1 cellular context compared by ENCODE assay signal in genomic region chr11:1513326-1514296, GRCh38.
TF ChIP-seq lines count a peak whose summit lies in the region.

No MANE protein-coding gene starts in this region.

TF ChIP-seq in GM23338, 12 proteins besides CTCF, POLR2A, EP300 and RAD21 (continued from another document):
- TF ChIP-seq REST (IDR thresholded peaks at IDR 0.05; ENCODE audit: unreplicated experiment), result no peak
- TF ChIP-seq, protein P1, sequence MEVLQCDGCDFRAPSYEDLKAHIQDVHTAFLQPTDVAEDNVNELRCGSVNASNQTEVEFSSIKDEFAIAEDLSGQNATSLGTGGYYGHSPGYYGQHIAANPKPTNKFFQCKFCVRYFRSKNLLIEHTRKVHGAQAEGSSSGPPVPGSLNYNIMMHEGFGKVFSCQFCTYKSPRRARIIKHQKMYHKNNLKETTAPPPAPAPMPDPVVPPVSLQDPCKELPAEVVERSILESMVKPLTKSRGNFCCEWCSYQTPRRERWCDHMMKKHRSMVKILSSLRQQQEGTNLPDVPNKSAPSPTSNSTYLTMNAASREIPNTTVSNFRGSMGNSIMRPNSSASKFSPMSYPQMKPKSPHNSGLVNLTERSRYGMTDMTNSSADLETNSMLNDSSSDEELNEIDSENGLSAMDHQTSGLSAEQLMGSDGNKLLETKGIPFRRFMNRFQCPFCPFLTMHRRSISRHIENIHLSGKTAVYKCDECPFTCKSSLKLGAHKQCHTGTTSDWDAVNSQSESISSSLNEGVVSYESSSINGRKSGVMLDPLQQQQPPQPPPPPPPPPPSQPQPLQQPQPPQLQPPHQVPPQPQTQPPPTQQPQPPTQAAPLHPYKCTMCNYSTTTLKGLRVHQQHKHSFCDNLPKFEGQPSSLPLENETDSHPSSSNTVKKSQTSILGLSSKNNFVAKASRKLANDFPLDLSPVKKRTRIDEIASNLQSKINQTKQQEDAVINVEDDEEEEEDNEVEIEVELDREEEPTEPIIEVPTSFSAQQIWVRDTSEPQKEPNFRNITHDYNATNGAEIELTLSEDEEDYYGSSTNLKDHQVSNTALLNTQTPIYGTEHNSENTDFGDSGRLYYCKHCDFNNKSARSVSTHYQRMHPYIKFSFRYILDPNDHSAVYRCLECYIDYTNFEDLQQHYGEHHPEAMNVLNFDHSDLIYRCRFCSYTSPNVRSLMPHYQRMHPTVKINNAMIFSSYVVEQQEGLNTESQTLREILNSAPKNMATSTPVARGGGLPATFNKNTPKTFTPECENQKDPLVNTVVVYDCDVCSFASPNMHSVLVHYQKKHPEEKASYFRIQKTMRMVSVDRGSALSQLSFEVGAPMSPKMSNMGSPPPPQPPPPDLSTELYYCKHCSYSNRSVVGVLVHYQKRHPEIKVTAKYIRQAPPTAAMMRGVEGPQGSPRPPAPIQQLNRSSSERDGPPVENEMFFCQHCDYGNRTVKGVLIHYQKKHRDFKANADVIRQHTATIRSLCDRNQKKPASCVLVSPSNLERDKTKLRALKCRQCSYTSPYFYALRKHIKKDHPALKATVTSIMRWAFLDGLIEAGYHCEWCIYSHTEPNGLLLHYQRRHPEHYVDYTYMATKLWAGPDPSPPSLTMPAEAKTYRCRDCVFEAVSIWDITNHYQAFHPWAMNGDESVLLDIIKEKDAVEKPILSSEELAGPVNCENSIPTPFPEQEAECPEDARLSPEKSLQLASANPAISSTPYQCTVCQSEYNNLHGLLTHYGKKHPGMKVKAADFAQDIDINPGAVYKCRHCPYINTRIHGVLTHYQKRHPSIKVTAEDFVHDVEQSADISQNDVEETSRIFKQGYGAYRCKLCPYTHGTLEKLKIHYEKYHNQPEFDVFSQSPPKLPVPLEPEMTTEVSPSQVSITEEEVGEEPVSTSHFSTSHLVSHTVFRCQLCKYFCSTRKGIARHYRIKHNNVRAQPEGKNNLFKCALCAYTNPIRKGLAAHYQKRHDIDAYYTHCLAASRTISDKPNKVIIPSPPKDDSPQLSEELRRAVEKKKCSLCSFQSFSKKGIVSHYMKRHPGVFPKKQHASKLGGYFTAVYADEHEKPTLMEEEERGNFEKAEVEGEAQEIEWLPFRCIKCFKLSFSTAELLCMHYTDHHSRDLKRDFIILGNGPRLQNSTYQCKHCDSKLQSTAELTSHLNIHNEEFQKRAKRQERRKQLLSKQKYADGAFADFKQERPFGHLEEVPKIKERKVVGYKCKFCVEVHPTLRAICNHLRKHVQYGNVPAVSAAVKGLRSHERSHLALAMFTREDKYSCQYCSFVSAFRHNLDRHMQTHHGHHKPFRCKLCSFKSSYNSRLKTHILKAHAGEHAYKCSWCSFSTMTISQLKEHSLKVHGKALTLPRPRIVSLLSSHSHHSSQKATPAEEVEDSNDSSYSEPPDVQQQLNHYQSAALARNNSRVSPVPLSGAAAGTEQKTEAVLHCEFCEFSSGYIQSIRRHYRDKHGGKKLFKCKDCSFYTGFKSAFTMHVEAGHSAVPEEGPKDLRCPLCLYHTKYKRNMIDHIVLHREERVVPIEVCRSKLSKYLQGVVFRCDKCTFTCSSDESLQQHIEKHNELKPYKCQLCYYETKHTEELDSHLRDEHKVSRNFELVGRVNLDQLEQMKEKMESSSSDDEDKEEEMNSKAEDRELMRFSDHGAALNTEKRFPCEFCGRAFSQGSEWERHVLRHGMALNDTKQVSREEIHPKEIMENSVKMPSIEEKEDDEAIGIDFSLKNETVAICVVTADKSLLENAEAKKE (CRISPR knock-in tag; IDR thresholded peaks at IDR 0.05), result no peak
- TF ChIP-seq STAT1 (IDR thresholded peaks at IDR 0.05; ENCODE audit: unreplicated experiment), result no peak
- TF ChIP-seq CREB1 (CRISPR knock-in tag; IDR thresholded peaks at IDR 0.05; ENCODE audit: low read depth), result no peak
- no peak for TF ChIP-seq JUNB (IDR thresholded peaks at IDR 0.05; ENCODE audit: unreplicated experiment)
